9 cellular contexts compared by ENCODE assay signal in genomic region chr5:150376799-150377771, GRCh38. TPM values are rescaled to one million over a fixed set of nuclear protein-coding genes. Genes with fewer than 3 reads are reported as not detected.
DNase-seq lines count a peak whose midpoint lies in the region; ATAC-seq and TF ChIP-seq lines count a peak whose summit lies in the region.
"Had no signal": no experiment of that assay in that cellular context is flagged by ENCODE, and none has a peak within 500 bp of the region (broad histone marks: within the 10 kb centered on the region; RNA-seq: fewer than 3 reads in every experiment).

No MANE protein-coding gene starts in this region.

- H3K4me3 ChIP-seq in brain microvascular endothelial cell (ENCODE audit: low read depth, low read length), result no peak overlapping the region

- H3K36me3 ChIP-seq in brain microvascular endothelial cell (replicated peaks), result peaks cover 82% of the 10 kb centered on the region

- peak; percentile 81 for DNase-seq in AG08396 (ENCODE audit: low spot score)
- peak; percentile 38 for DNase-seq in HT1080 (ENCODE audit: low read depth)
- DNase-seq in brain microvascular endothelial cell, result peak; percentile 20
- no peak for DNase-seq in naive B cell
- DNase-seq in DMS53 (lab: John Stamatoyannopoulos, UW), result no peak
- DNase-seq in NK-92 treated with Interleukin-12 subunit alpha and Interleukin-12 subunit beta, amount 100 ng/mL, for 24 hours (lab: John Stamatoyannopoulos, UW), result no peak
- DNase-seq in middle frontal gyrus (ENCODE audit: extremely low spot score, low spot score), result no peak

- ATAC-seq in naive B cell (ENCODE audit: low read depth in 2 of 2), result peak; percentile 7 to 17
- no peak for ATAC-seq in GM18907 (IDR thresholded peaks at IDR 0.05; ENCODE audit: unreplicated experiment)

- H3K9me3 Mint-ChIP-seq in naive B cell, result no peaks in the 10 kb centered on the region

- no peaks in the 10 kb centered on the region for H3K27me3 Mint-ChIP-seq in naive B cell

- in situ Hi-C loops in brain microvascular endothelial cell (cut with HindIII; ENCODE audit: low pct_ligation_motif_present, low sequenced_read_pairs), result no loop called here

- H3K4me1 Mint-ChIP-seq in naive B cell, result peaks cover 0 to 4% (median 0%) of the 10 kb centered on the region in 3 donors

- H3K36me3 Mint-ChIP-seq in naive B cell, result peaks cover 13 to 47% of the 10 kb centered on the region in 2 donors

- peak overlapping the region; percentile 80 for H3K27ac ChIP-seq in brain microvascular endothelial cell
- H3K27ac ChIP-seq: parathyroid adenoma had no signal

- TF ChIP-seq CTCF in brain microvascular endothelial cell (IDR thresholded peaks at IDR 0.05; ENCODE audit: low read depth, low read length, missing control alignments), result no peak

- H3K4me3 Mint-ChIP-seq in naive B cell, result peak overlapping the region in 1 of 8 donors; percentile 23

- H3K27me3 ChIP-seq in brain microvascular endothelial cell (replicated peaks), result no peaks in the 10 kb centered on the region

- peak overlapping the region in 2 of 6 donors; percentile 70 to 88 for H3K27ac Mint-ChIP-seq in naive B cell

RNA-seq across cellular contexts. Expression of gene TCOF1, which starts 19.6 kb away (rescaled TPM):
- total RNA-seq in HT1080 (2014; rRNA removed; shearing (Covaris generic)), result 84.9 and 92.9 TPM in 2 replicates
- polyA plus RNA-seq in HT1080 (2015; cell fraction: cytosol; rRNA removed), result 54.5 TPM in 2 replicates
- 105 and 113 TPM in 2 replicates for polyA plus RNA-seq in HT1080 (2015; cell fraction: nucleus; rRNA removed)
- 10 to 100 TPM in 2 of 6 donors, 1 to 10 TPM in 4; 5.1 to 31.2 (median 9.3) TPM for polyA plus RNA-seq in naive B cell (ENCODE audit: low read depth in 6 of 6)

RNA-seq across cellular contexts. Expression of gene CD74, which starts 35.6 kb away (rescaled TPM):
- 0.17 and 1.2 TPM in 2 replicates for total RNA-seq in HT1080 (2014; rRNA removed; shearing (Covaris generic))
- 9.1 and 9.4 TPM in 2 replicates for polyA plus RNA-seq in HT1080 (2015; cell fraction: cytosol; rRNA removed)
- 8.3 and 12.6 TPM in 2 replicates for polyA plus RNA-seq in HT1080 (2015; cell fraction: nucleus; rRNA removed)
- over 10,000 TPM; 22,737 to 35,313 (median 25,671) TPM for polyA plus RNA-seq in naive B cell (ENCODE audit: low read depth in 6 of 6)

Comparison
In these comparisons a context has a peak if more than half of its experiments do, and no peak if none do; other contexts are left out.
1. DNase-seq: peak in AG08396 (single experiment), HT1080 (single experiment) and brain microvascular endothelial cell (single experiment); none in naive B cell (single experiment), DMS53 (single experiment), NK-92 treated with Interleukin-12 subunit alpha and Interleukin-12 subunit beta, amount 100 ng/mL, for 24 hours (single experiment) and middle frontal gyrus (single experiment).